1 cellular context compared by ENCODE assay signal in genomic region chr4:108611360-108611759, GRCh38.
TF ChIP-seq lines count a peak whose summit lies in the region.

No MANE protein-coding gene starts in this region.

TF ChIP-seq in K562, 482 proteins besides CTCF, POLR2A, EP300 and RAD21 (continued from another document):
- TF ChIP-seq, protein P1, sequence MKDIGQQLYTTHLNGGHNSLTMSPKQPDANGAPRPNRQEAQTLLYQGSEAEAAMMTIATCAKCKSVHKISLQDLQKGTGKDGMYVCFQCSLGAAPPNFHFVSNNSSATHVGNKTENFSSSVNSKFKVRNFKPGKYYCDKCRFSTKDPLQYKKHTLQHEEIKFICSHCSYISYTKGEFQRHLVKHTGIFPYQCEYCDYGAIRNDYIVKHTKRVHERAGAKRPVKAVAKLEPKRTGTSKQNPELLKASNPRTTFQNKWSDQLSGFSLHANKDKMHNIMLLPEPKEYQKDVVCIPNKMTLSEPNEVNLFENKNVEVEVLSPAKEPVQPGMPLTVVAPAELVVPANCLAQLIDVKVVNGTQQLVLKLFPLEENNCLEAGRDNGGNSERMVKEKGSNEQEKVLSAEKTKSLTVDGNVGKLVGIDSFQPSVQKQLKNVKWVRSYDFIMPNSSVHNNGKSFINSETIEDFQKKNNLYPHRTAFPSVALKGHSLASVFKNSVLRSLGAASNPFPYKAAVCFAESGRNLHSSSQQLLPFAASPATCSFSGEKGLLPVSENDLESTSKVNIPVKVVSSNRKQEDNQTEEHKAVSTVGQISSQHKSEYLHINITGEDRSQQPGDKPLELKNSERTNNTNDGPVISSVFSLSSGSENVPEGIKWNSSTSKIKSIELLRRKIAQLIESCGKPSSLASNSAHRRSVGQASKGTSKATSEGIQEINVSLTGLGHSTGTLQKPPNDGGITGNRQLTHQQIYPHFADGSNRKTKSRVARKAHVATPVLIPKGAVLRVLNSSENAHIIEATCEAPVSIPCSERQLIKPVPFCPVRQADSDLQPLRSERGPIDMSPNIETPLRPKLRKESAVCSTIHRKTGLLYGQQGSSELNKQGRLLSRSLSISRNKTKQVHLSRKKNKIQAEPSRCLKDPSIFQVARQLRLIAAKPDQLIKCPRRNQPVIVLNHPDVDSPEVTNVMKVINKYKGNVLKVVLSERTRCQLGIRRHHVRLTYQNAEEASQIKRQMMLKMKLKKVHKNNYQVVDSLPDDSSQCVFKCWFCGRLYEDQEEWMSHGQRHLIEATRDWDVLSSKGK (CRISPR knock-in tag; IDR thresholded peaks at IDR 0.05): no peak
- TF ChIP-seq, protein P2, sequence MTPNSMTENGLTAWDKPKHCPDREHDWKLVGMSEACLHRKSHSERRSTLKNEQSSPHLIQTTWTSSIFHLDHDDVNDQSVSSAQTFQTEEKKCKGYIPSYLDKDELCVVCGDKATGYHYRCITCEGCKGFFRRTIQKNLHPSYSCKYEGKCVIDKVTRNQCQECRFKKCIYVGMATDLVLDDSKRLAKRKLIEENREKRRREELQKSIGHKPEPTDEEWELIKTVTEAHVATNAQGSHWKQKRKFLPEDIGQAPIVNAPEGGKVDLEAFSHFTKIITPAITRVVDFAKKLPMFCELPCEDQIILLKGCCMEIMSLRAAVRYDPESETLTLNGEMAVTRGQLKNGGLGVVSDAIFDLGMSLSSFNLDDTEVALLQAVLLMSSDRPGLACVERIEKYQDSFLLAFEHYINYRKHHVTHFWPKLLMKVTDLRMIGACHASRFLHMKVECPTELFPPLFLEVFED (CRISPR knock-in tag; conservative IDR thresholded peaks at IDR 0.05): no peak
- TF ChIP-seq ZFP30 (CRISPR knock-in tag; IDR thresholded peaks at IDR 0.05; ENCODE audit: borderline replicate concordance) (no peak), HDAC2 (IDR thresholded peaks at IDR 0.05) (no peak), DMBX1 (CRISPR knock-in tag; IDR thresholded peaks at IDR 0.05; ENCODE audit: borderline replicate concordance) (no peak), RBFOX2 (IDR thresholded peaks at IDR 0.05; ENCODE audit: low read depth, low read length) (no peak), PBX2 (CRISPR knock-in tag; IDR thresholded peaks at IDR 0.05; ENCODE audit: low read depth) (no peak), PBX2 (tag; conservative IDR thresholded peaks at IDR 0.05; ENCODE audit: low read depth) (no peak), JUN (IDR thresholded peaks at IDR 0.05; ENCODE audit: borderline replicate concordance, low read depth, low read length) (no peak), JUN (CRISPR knock-in tag; IDR thresholded peaks at IDR 0.05; ENCODE audit: borderline replicate concordance) (no peak), C11orf30 (IDR thresholded peaks at IDR 0.05; ENCODE audit: low read depth) (no peak)
TF ChIP-seq in K562: peak in this region for 0.
